Comparison of ENCODE assay signal across 2 cellular contexts in genomic region chr3:56356820-56357219, GRCh38.
A peak's percentile ranks its signal among the peaks of the same experiment; 100 is the strongest.
TF ChIP-seq lines count a peak whose summit lies in the region.

No MANE protein-coding gene starts in this region.

TF ChIP-seq in liver, 16 proteins besides CTCF, POLR2A, EP300 and RAD21:
- TF ChIP-seq RXRA (IDR thresholded peaks at IDR 0.05) (peak in 1 of 2 donors; percentile 41), TAF1 (conservative IDR thresholded peaks at IDR 0.05) (no peak), HNF4A (conservative IDR thresholded peaks at IDR 0.05) (peak in 1 of 2 donors; percentile 9)

TF ChIP-seq in HepG2, 621 proteins besides CTCF, POLR2A, EP300 and RAD21:
- TF ChIP-seq KDM1A (CRISPR knock-in tag; IDR thresholded peaks at IDR 0.05) (no peak), SSRP1 (CRISPR knock-in tag; IDR thresholded peaks at IDR 0.05) (no peak), GLI4 (CRISPR knock-in tag; IDR thresholded peaks at IDR 0.05; ENCODE audit: borderline replicate concordance) (no peak), ZNF841 (CRISPR knock-in tag; IDR thresholded peaks at IDR 0.05; ENCODE audit: borderline replicate concordance) (no peak), CCDC6 (CRISPR knock-in tag; IDR thresholded peaks at IDR 0.05) (no peak), MNT (IDR thresholded peaks at IDR 0.05) (no peak), ZNF432 (CRISPR knock-in tag; IDR thresholded peaks at IDR 0.05; ENCODE audit: borderline replicate concordance) (no peak), PREB (CRISPR knock-in tag; IDR thresholded peaks at IDR 0.05) (no peak), MEF2D (CRISPR knock-in tag; IDR thresholded peaks at IDR 0.05) (no peak), RARG (CRISPR knock-in tag; IDR thresholded peaks at IDR 0.05; ENCODE audit: low read depth) (no peak), GZF1 (CRISPR knock-in tag; IDR thresholded peaks at IDR 0.05) (no peak), YY1 (IDR thresholded peaks at IDR 0.05; ENCODE audit: insufficient read depth, insufficient replicate concordance, low read depth, low read length) (no peak), ZMYM4 (CRISPR knock-in tag; IDR thresholded peaks at IDR 0.05) (no peak), SMC3 (IDR thresholded peaks at IDR 0.05; ENCODE audit: low read length) (no peak), SUZ12 (IDR thresholded peaks at IDR 0.05; ENCODE audit: low read depth, low read length) (no peak), TBX3 (IDR thresholded peaks at IDR 0.05; ENCODE audit: borderline replicate concordance) (no peak)
- TF ChIP-seq, protein P1, sequence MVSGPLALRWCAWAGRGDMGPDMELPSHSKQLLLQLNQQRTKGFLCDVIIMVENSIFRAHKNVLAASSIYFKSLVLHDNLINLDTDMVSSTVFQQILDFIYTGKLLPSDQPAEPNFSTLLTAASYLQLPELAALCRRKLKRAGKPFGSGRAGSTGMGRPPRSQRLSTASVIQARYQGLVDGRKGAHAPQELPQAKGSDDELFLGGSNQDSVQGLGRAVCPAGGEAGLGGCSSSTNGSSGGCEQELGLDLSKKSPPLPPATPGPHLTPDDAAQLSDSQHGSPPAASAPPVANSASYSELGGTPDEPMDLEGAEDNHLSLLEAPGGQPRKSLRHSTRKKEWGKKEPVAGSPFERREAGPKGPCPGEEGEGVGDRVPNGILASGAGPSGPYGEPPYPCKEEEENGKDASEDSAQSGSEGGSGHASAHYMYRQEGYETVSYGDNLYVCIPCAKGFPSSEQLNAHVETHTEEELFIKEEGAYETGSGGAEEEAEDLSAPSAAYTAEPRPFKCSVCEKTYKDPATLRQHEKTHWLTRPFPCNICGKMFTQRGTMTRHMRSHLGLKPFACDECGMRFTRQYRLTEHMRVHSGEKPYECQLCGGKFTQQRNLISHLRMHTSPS (CRISPR knock-in tag; IDR thresholded peaks at IDR 0.05; ENCODE audit: low read depth), result no peak
TF ChIP-seq in HepG2: peak in this region for 0.
